In genomic region chr11:57649826-57650738, GRCh38 we compare ENCODE assay signal across 8 cellular contexts. TPM values are rescaled to one million over a fixed set of nuclear protein-coding genes. Genes with fewer than 3 reads are reported as not detected.
DNase-seq lines count a peak whose midpoint lies in the region; ATAC-seq lines count a peak whose summit lies in the region.

Gene YPEL4, minus strand, starts transcription at chr11:57649912. Its CDS starts 2,805 bp downstream, at chr11:57647107.

- DNase-seq in G401 (ENCODE audit: low spot score) = peak; percentile 95
- peak; percentile 18 for DNase-seq in NCI-H1105 treated with DMSO at 0.1 percent for 48 hours (lab: John Stamatoyannopoulos, UW)
- peak; percentile 80 for DNase-seq in activated CD8-positive, alpha-beta memory T cell treated with anti-CD3 and anti-CD28 coated beads, Interleukin-2, amount 10 ng/mL, durations not matched to agents 7 days and 5 days
- DNase-seq in effector memory CD4-positive, alpha-beta T cell = peak; percentile 56 to 73 (median 62)
- DNase-seq in medulla oblongata (ENCODE audit: extremely low spot score) = peak; percentile 82
- DNase-seq in stimulated activated CD8-positive, alpha-beta memory T cell treated with anti-CD3 and anti-CD28 coated beads, Interleukin-4, amount 100 ng/mL, for 24 hours (ENCODE audit: low read depth) = peak; percentile 38

- peak within 1 kb of the TSS; percentile 40 for H3K4me3 ChIP-seq in effector memory CD4-positive, alpha-beta T cell (ENCODE audit: insufficient read depth, low read depth, low read length, poor library complexity, severe bottlenecking)

- peaks cover 43% of the 10 kb centered on the region for H3K27me3 Mint-ChIP-seq in activated CD8-positive, alpha-beta memory T cell treated with anti-CD3 and anti-CD28 coated beads, Interleukin-2, amount 10 ng/mL, durations not matched to agents 7 days and 5 days

- H3K4me1 ChIP-seq in effector memory CD4-positive, alpha-beta T cell (ENCODE audit: control insufficient read depth, insufficient read depth, low read length, poor library complexity, severe bottlenecking) = peaks cover 26% of the 10 kb centered on the region

- H3K9me3 Mint-ChIP-seq in activated CD8-positive, alpha-beta memory T cell treated with anti-CD3 and anti-CD28 coated beads, Interleukin-2, amount 10 ng/mL, durations not matched to agents 7 days and 5 days (ENCODE audit: low read depth) = no peaks in the 10 kb centered on the region

- no peaks in the 10 kb centered on the region for H3K36me3 ChIP-seq in effector memory CD4-positive, alpha-beta T cell (ENCODE audit: control insufficient read depth, insufficient read depth, low read length)

- peak within 1 kb of the TSS; percentile 68 for H3K4me3 Mint-ChIP-seq in activated CD8-positive, alpha-beta memory T cell treated with anti-CD3 and anti-CD28 coated beads, Interleukin-2, amount 10 ng/mL, durations not matched to agents 7 days and 5 days

- H3K9me3 ChIP-seq in effector memory CD4-positive, alpha-beta T cell (ENCODE audit: control insufficient read depth, low read length) = no peaks in the 10 kb centered on the region

- H3K27me3 ChIP-seq in effector memory CD4-positive, alpha-beta T cell (replicated peaks; ENCODE audit: control insufficient read depth, insufficient read depth, low read length, poor library complexity, severe bottlenecking) = peaks cover 41% of the 10 kb centered on the region

- H3K27ac Mint-ChIP-seq in activated CD8-positive, alpha-beta memory T cell treated with anti-CD3 and anti-CD28 coated beads, Interleukin-2, amount 10 ng/mL, durations not matched to agents 7 days and 5 days = peak within 1 kb of the TSS; percentile 44

- peak; percentile 82 for ATAC-seq in activated CD8-positive, alpha-beta memory T cell treated with anti-CD3 and anti-CD28 coated beads, Interleukin-2, amount 10 ng/mL, durations not matched to agents 7 days and 5 days
- ATAC-seq in HG02642 (IDR thresholded peaks at IDR 0.05; ENCODE audit: poor library complexity, unreplicated experiment) (no peak), HG03571 (IDR thresholded peaks at IDR 0.05; ENCODE audit: unreplicated experiment) (no peak)

- CTCF ChIA-PET in activated CD8-positive, alpha-beta memory T cell treated with anti-CD3 and anti-CD28 coated beads, Interleukin-2, amount 10 ng/mL, durations not matched to agents 7 days and 5 days (lab: Charles Lee) = interaction anchor here (1.4 to 1.9 kb wide), 3 partner anchors 80 to 192 kb away, joined by 3 to 12 read pairs (median 3); partner anchors contain the start of gene UBE2L6

- H3K27ac ChIP-seq in effector memory CD4-positive, alpha-beta T cell (ENCODE audit: insufficient read depth, low read length, poor library complexity, severe bottlenecking) = no peak within 1 kb of the TSS

- H3K4me1 Mint-ChIP-seq in activated CD8-positive, alpha-beta memory T cell treated with anti-CD3 and anti-CD28 coated beads, Interleukin-2, amount 10 ng/mL, durations not matched to agents 7 days and 5 days = peaks cover 55% of the 10 kb centered on the region

- in situ Hi-C loops in G401 (cut with HindIII; ENCODE audit: low sequenced_read_pairs) = no loop called here

- H3K36me3 Mint-ChIP-seq in activated CD8-positive, alpha-beta memory T cell treated with anti-CD3 and anti-CD28 coated beads, Interleukin-2, amount 10 ng/mL, durations not matched to agents 7 days and 5 days = no peaks in the 10 kb centered on the region

RNA-seq across cellular contexts. Expression of gene YPEL4, which starts in this region (rescaled TPM):
- 2.1 TPM in 1 of 2 replicates, not detected in the other for total RNA-seq in G401 (2014; rRNA removed; shearing (Covaris generic))
- 1 to 10 TPM in 1 of 2 experiments, under 1 TPM in 1; 0.42 to 1.0 TPM for total RNA-seq in activated CD8-positive, alpha-beta memory T cell treated with anti-CD3 and anti-CD28 coated beads, Interleukin-2, amount 10 ng/mL, durations not matched to agents 7 days and 5 days

Comparison
In these comparisons a context has a peak if more than half of its experiments do, and no peak if none do; other contexts are left out.
1. DNase-seq: peak in every context shown above with its lines; median percentile 95 in G401; 82 in medulla oblongata; 80 in activated CD8-positive, alpha-beta memory T cell treated with anti-CD3 and anti-CD28 coated beads, Interleukin-2, amount 10 ng/mL, durations not matched to agents 7 days and 5 days; 62 in effector memory CD4-positive, alpha-beta T cell; 38 in stimulated activated CD8-positive, alpha-beta memory T cell treated with anti-CD3 and anti-CD28 coated beads, Interleukin-4, amount 100 ng/mL, for 24 hours; 18 in NCI-H1105 treated with DMSO at 0.1 percent for 48 hours.